Comparison of ENCODE assay signal across 8 cellular contexts in the genomic region with DNA sequence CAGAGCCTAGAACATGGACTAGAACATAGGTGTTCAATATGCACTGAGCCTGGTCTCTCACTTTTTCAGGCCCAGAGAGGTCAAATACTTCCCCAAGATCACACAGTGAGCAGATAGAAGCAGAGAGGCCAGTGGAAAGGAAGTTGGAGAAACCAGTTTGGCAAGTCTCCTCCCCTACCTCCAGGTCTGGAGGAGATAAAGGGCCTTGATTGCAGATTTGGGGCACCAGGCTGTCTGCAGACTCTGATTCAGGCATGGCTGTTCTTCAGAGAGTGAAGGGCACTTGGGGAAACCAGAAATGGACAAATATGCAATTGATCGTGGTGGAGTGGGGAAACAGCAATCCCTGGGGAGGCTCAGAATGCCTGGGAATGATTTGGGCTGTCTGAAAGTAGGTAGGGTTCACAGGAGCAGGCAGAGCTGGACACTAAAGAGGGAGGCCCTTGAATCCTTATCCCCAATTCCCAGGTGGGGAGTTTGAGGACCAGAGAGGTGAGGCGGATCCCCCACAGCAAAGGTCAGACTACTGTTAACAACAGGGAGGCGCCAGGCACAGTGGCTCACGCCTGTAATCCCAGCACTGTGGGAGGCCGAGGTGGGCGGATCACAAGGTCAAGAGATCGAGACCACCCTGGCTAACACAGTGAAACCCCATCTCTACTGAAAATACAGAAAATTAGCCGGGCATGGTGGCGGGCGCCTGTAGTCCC. TPM values are rescaled to one million over a fixed set of nuclear protein-coding genes. Genes with fewer than 3 reads are reported as not detected.
DNase-seq lines count a peak whose midpoint lies in the region; ATAC-seq and TF ChIP-seq lines count a peak whose summit lies in the region.

No MANE protein-coding gene starts in this region.

- DNase-seq in CD14-positive monocyte (ENCODE audit: low spot score) (no peak), chondrocyte (ENCODE audit: low spot score) (no peak), natural killer cell (no peak), NCI-H2171 (lab: John Stamatoyannopoulos, UW) (no peak), C1 segment of cervical spinal cord (lab: John Stamatoyannopoulos, UW) (no peak), left cardiac atrium (no peak)

- peaks cover 73% of the 10 kb centered on the region for H3K79me2 ChIP-seq in Loucy (ENCODE audit: insufficient read depth, low read length)

- H3K4me3 ChIP-seq in Loucy (ENCODE audit: low read length, poor library complexity, severe bottlenecking), result peak overlapping the region; percentile 96

- H3K27ac Mint-ChIP-seq in CD14-positive monocyte, result peak overlapping the region; percentile 28 to 98 (median 84)
- H3K27ac Mint-ChIP-seq in chondrocyte (ENCODE audit: unreplicated experiment), result peak overlapping the region; percentile 80
- H3K27ac Mint-ChIP-seq in natural killer cell, result peak overlapping the region; percentile 65 to 96

- H3K4me1 Mint-ChIP-seq in CD14-positive monocyte, result peaks cover 62% of the 10 kb centered on the region
- peaks cover 69% of the 10 kb centered on the region for H3K4me1 Mint-ChIP-seq in chondrocyte (ENCODE audit: low read depth)
- peaks cover 51 to 78% of the 10 kb centered on the region in 2 donors for H3K4me1 Mint-ChIP-seq in natural killer cell

- peak overlapping the region; percentile 93 for H3K4me2 ChIP-seq in Loucy (ENCODE audit: low read depth, low read length, poor library complexity, severe bottlenecking)

- TF ChIP-seq CTCF in CD14-positive monocyte (IDR thresholded peaks at IDR 0.05) (no peak), Loucy (conservative IDR thresholded peaks at IDR 0.05; ENCODE audit: low read length) (no peak), chondrocyte (IDR thresholded peaks at IDR 0.05) (no peak), natural killer cell (IDR thresholded peaks at IDR 0.05) (no peak)

- H3K36me3 ChIP-seq in Loucy (ENCODE audit: insufficient read depth, low read length), result no peaks in the 10 kb centered on the region; the same call in 1 of the 2 replicates

- H3K9ac ChIP-seq in Loucy (ENCODE audit: low read depth, low read length, poor library complexity, severe bottlenecking), result peak overlapping the region; percentile 95

- H3K9me3 Mint-ChIP-seq in CD14-positive monocyte (no peaks in the 10 kb centered on the region), chondrocyte (ENCODE audit: low read depth) (no peaks in the 10 kb centered on the region), natural killer cell (no peaks in the 10 kb centered on the region)

- H3K9me3 ChIP-seq in Loucy (ENCODE audit: insufficient read depth, low read depth, low read length), result no peaks in the 10 kb centered on the region

- peak overlapping the region in 1 of 2 donors; percentile 48 for H3K4me3 Mint-ChIP-seq in CD14-positive monocyte
- H3K4me3 Mint-ChIP-seq in chondrocyte (ENCODE audit: unreplicated experiment), result peak overlapping the region; percentile 85
- H3K4me3 Mint-ChIP-seq in natural killer cell, result peak overlapping the region; percentile 81

- H3K36me3 Mint-ChIP-seq in CD14-positive monocyte (peaks cover 33 to 47% of the 10 kb centered on the region in 2 donors), chondrocyte (ENCODE audit: low read depth) (no peaks in the 10 kb centered on the region), natural killer cell (no peaks in the 10 kb centered on the region)

- H3K27me3 Mint-ChIP-seq in CD14-positive monocyte (ENCODE audit: low read depth in 3 of 3) (peaks cover 1 to 9% (median 2%) of the 10 kb centered on the region in 3 donors), chondrocyte (ENCODE audit: low read depth) (no peaks in the 10 kb centered on the region), natural killer cell (ENCODE audit: low read depth in 2 of 2) (no peaks in the 10 kb centered on the region)

- H2AFZ ChIP-seq in Loucy (ENCODE audit: low read length), result no peak overlapping the region

- no peak for ATAC-seq in natural killer cell
- ATAC-seq in HG02852 (IDR thresholded peaks at IDR 0.05; ENCODE audit: unreplicated experiment), result no peak
- ATAC-seq in left cardiac atrium, result no peak

- H4K20me1 ChIP-seq in Loucy (ENCODE audit: insufficient read depth, low read length, poor library complexity, severe bottlenecking), result peaks cover 32% of the 10 kb centered on the region

- intact Hi-C loops in CD14-positive monocyte (cut with micrococcal nuclease), result no loop called here
- intact Hi-C loops in natural killer cell (cut with micrococcal nuclease), result no loop called here
- intact Hi-C loops in left cardiac atrium (cut with DNase I), result no loop called here

- H3K9me2 ChIP-seq in Loucy (replicated peaks; ENCODE audit: low read depth, low read length), result no peaks in the 10 kb centered on the region

- H3K4me1 ChIP-seq in Loucy (ENCODE audit: insufficient read depth, low read length, poor library complexity, severe bottlenecking), result peaks cover 62% of the 10 kb centered on the region

- no peaks in the 10 kb centered on the region for H3K27me3 ChIP-seq in Loucy (ENCODE audit: insufficient read depth, low read length, poor library complexity, severe bottlenecking)

- no peaks in the 10 kb centered on the region for H3F3A ChIP-seq in Loucy (ENCODE audit: low read depth)

RNA-seq across cellular contexts. Expression of a gene that starts 2.3 kb away (rescaled TPM):
- polyA plus RNA-seq in CD14-positive monocyte, result 10 to 100 TPM; 19.6 to 25.2 TPM
- 36.8 to 42.3 TPM (median 41.4 TPM) in 3 replicates for total RNA-seq in chondrocyte
- total RNA-seq in natural killer cell, result 10 to 100 TPM; 27.4 to 32.8 (median 31.5) TPM
- total RNA-seq in left cardiac atrium, result 10 to 100 TPM; 17.7 to 21.8 TPM

RNA-seq across cellular contexts. Expression of a gene that starts 38.2 kb away (rescaled TPM):
- 10 to 100 TPM; 62.2 to 95.5 TPM for polyA plus RNA-seq in CD14-positive monocyte
- total RNA-seq in chondrocyte (79.8 to 100 TPM (median 82.0 TPM) in 3 replicates), natural killer cell (100 to 1,000 TPM; 194 to 238 (median 236) TPM), left cardiac atrium (100 to 1,000 TPM in 1 of 2 donors, 10 to 100 TPM in 1; 77.4 to 109 TPM)

RNA-seq across cellular contexts. Expression of a gene that starts 39.4 kb away (rescaled TPM):
- 10 to 100 TPM; 52.4 to 80.8 TPM for polyA plus RNA-seq in CD14-positive monocyte
- 20.4 to 81.4 TPM (median 78.7 TPM) in 3 replicates for total RNA-seq in chondrocyte
- 10 to 100 TPM; 32.1 to 79.8 (median 68.2) TPM for total RNA-seq in natural killer cell
- total RNA-seq in left cardiac atrium, result 100 to 1,000 TPM in 1 of 2 donors, 10 to 100 TPM in 1; 73.2 to 111 TPM
